2 cellular contexts compared by ENCODE assay signal in the genomic region with DNA sequence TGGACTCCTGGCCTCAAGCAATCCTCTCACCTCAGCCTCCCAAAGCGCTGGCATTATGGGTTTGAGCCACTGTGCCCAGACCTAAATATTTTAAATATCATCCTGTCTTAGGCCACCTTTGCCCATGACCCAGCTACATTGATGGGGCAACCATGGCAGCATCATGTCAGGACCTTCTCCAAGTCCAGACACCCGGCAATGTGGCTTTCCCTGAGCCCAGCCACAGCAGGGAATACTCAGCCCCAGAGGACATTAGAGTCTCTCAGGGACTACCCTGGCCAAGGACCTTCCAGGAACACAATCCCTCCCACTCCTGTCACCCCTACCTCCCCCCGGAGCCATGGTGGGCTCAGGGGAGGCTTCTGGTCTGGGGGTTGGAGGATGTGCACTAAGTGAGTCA.
TF ChIP-seq lines count a peak whose summit lies in the region.

No MANE protein-coding gene starts in this region.

TF ChIP-seq in IMR-90, 13 proteins besides CTCF, POLR2A, EP300 and RAD21:
- no peak for TF ChIP-seq CHD1 (IDR thresholded peaks at IDR 0.05; ENCODE audit: low read depth, low read length)
- TF ChIP-seq MAFK (IDR thresholded peaks at IDR 0.05; ENCODE audit: low read depth, low read length) = no peak
- no peak for TF ChIP-seq BHLHE40 (IDR thresholded peaks at IDR 0.05; ENCODE audit: low read depth, low read length)
- TF ChIP-seq NFE2L2 (IDR thresholded peaks at IDR 0.05; ENCODE audit: low read depth, low read length) = no peak
- TF ChIP-seq RFX5 (IDR thresholded peaks at IDR 0.05; ENCODE audit: low read depth, low read length) = no peak
- TF ChIP-seq MAZ (IDR thresholded peaks at IDR 0.05; ENCODE audit: borderline replicate concordance, low read depth, low read length) = no peak
- TF ChIP-seq, protein P1, sequence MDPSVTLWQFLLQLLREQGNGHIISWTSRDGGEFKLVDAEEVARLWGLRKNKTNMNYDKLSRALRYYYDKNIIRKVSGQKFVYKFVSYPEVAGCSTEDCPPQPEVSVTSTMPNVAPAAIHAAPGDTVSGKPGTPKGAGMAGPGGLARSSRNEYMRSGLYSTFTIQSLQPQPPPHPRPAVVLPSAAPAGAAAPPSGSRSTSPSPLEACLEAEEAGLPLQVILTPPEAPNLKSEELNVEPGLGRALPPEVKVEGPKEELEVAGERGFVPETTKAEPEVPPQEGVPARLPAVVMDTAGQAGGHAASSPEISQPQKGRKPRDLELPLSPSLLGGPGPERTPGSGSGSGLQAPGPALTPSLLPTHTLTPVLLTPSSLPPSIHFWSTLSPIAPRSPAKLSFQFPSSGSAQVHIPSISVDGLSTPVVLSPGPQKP (IDR thresholded peaks at IDR 0.05; ENCODE audit: borderline replicate concordance, low read depth, low read length) = no peak
- no peak for TF ChIP-seq MXI1 (IDR thresholded peaks at IDR 0.05; ENCODE audit: borderline replicate concordance, low read depth, low read length)
- TF ChIP-seq SMC3 (IDR thresholded peaks at IDR 0.05; ENCODE audit: low read depth, low read length) = no peak
- no peak for TF ChIP-seq RCOR1 (IDR thresholded peaks at IDR 0.05; ENCODE audit: insufficient replicate concordance, low read length)
- TF ChIP-seq CEBPB (IDR thresholded peaks at IDR 0.05; ENCODE audit: low read depth, low read length) = no peak
- TF ChIP-seq FOS (IDR thresholded peaks at IDR 0.05; ENCODE audit: low read depth, low read length) = no peak
- TF ChIP-seq, protein P2, sequence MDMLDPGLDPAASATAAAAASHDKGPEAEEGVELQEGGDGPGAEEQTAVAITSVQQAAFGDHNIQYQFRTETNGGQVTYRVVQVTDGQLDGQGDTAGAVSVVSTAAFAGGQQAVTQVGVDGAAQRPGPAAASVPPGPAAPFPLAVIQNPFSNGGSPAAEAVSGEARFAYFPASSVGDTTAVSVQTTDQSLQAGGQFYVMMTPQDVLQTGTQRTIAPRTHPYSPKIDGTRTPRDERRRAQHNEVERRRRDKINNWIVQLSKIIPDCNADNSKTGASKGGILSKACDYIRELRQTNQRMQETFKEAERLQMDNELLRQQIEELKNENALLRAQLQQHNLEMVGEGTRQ (IDR thresholded peaks at IDR 0.05; ENCODE audit: low read depth, low read length) = no peak

TF ChIP-seq in K562, 482 proteins besides CTCF, POLR2A, EP300 and RAD21:
- TF ChIP-seq TBP (optimal IDR thresholded peaks at IDR 0.05; ENCODE audit: low read depth, low read length) (no peak), ZBTB7A (IDR thresholded peaks at IDR 0.05; ENCODE audit: borderline replicate concordance, control insufficient read depth, low read depth, low read length) (peak; percentile 11; the same call in 1 of the 2 replicates)
